Comparison of ENCODE assay signal across 21 cellular contexts in genomic region chr17:40355804-40356758, GRCh38. TPM values are rescaled to one million over a fixed set of nuclear protein-coding genes. Genes with fewer than 3 reads are reported as not detected.
DNase-seq lines count a peak whose midpoint lies in the region; ATAC-seq and TF ChIP-seq lines count a peak whose summit lies in the region.
"Had no signal": no experiment of that assay in that cellular context is flagged by ENCODE, and none has a peak within 500 bp of the region (broad histone marks: within the 10 kb centered on the region; RNA-seq: fewer than 3 reads in every experiment).

No MANE protein-coding gene starts in this region.

- H4K20me1 ChIP-seq in hepatocyte (ENCODE audit: insufficient read depth, poor library complexity, severe bottlenecking): peaks cover under 1% of the 10 kb centered on the region

- H3K9me3 Mint-ChIP-seq in nephron (no peaks in the 10 kb centered on the region), Caco-2 (ENCODE audit: unreplicated experiment) (no peaks in the 10 kb centered on the region)
- H3K9me3 Mint-ChIP-seq in activated T-cell treated with anti-CD3 and anti-CD28 coated beads, Interleukin-2, amount 50 U/mL, for 24 hours: no peaks in the 10 kb centered on the region
- H3K9me3 Mint-ChIP-seq: activated naive CD4-positive, alpha-beta T cell treated with anti-CD3 and anti-CD28 coated beads for 36 hours; CD8-positive, alpha-beta memory T cell; H9; IgD-negative memory B cell had no signal

- intact Hi-C loops in Panc1 (cut with micrococcal nuclease; ENCODE audit: unreplicated experiment) (loop anchor here (1.0 to 5.0 kb wide), 2 partner anchors 53 to 176 kb away; no protein-coding TSS in a partner anchor), Right ventricle myocardium superior (cut with DNase I) (loop anchor here (2.0 to 10.0 kb wide), 4 partner anchors 53 to 201 kb away; no protein-coding TSS in a partner anchor), stomach (cut with DNase I; ENCODE audit: low total_unique reads) (loop anchor here (2.0 kb wide), 1 partner anchor 53 kb away; no protein-coding TSS in a partner anchor), Caco-2 (cut with micrococcal nuclease; ENCODE audit: unreplicated experiment) (loop anchor here (1.0 to 10.0 kb wide), 2 partner anchors 53 to 151 kb away; no protein-coding TSS in a partner anchor)

- H3K9me2 ChIP-seq in hepatocyte (replicated peaks; ENCODE audit: insufficient read depth): no peaks in the 10 kb centered on the region

- TF ChIP-seq CTCF in Panc1 (IDR thresholded peaks at IDR 0.05): no peak
- no peak for TF ChIP-seq CTCF in nephron (IDR thresholded peaks at IDR 0.05; ENCODE audit: unreplicated experiment in 3 of 3)
- no peak for TF ChIP-seq CTCF in stomach (IDR thresholded peaks at IDR 0.05)
- TF ChIP-seq CTCF in hepatocyte (IDR thresholded peaks at IDR 0.05; ENCODE audit: poor library complexity): no peak
- TF ChIP-seq CTCF in Caco-2 (IDR thresholded peaks at IDR 0.05; ENCODE audit: insufficient read depth in 1 of 2, low read depth in 1 of 2, low read length in 1 of 2, severe bottlenecking in 1 of 2, unreplicated experiment in 1 of 2): no peak

- H3K79me2 ChIP-seq in hepatocyte: peaks cover under 1% of the 10 kb centered on the region

- H3K36me3 ChIP-seq in Panc1 (ENCODE audit: control insufficient read depth, insufficient read depth, low read length) (no peaks in the 10 kb centered on the region), stomach (peaks cover 45 to 58% (median 55%) of the 10 kb centered on the region in 4 donors), hepatocyte (replicated peaks; ENCODE audit: insufficient read depth, low read depth) (no peaks in the 10 kb centered on the region), Caco-2 (ENCODE audit: control insufficient read depth, insufficient read depth, low read length) (peaks cover 7% of the 10 kb centered on the region; the same call in 1 of the 2 replicates)

- ATAC-seq in Panc1 (no peak), Right ventricle myocardium superior (ENCODE audit: poor library complexity) (peak; percentile 23), GM19455 (IDR thresholded peaks at IDR 0.05; ENCODE audit: unreplicated experiment) (no peak)

- H3K27ac Mint-ChIP-seq in nephron (peak overlapping the region; percentile 66 to 83 (median 76)), Caco-2 (ENCODE audit: unreplicated experiment) (no peak overlapping the region)
- no peak overlapping the region for H3K27ac Mint-ChIP-seq in activated T-cell treated with anti-CD3 and anti-CD28 coated beads, Interleukin-2, amount 50 U/mL, for 24 hours
- H3K27ac Mint-ChIP-seq: activated naive CD4-positive, alpha-beta T cell treated with anti-CD3 and anti-CD28 coated beads for 36 hours had no signal

- H3K4me3 Mint-ChIP-seq in nephron: peak overlapping the region in 1 of 3 experiments; percentile 45
- H3K4me3 Mint-ChIP-seq in activated T-cell treated with anti-CD3 and anti-CD28 coated beads, Interleukin-2, amount 50 U/mL, for 24 hours: no peak overlapping the region
- no peak overlapping the region for H3K4me3 Mint-ChIP-seq in Caco-2 (ENCODE audit: unreplicated experiment)
- H3K4me3 Mint-ChIP-seq: activated naive CD4-positive, alpha-beta T cell treated with anti-CD3 and anti-CD28 coated beads for 36 hours; H9; IgD-negative memory B cell had no signal

- H3K4me1 Mint-ChIP-seq in nephron: peaks cover 57% of the 10 kb centered on the region
- peaks cover 30% of the 10 kb centered on the region for H3K4me1 Mint-ChIP-seq in activated T-cell treated with anti-CD3 and anti-CD28 coated beads, Interleukin-2, amount 50 U/mL, for 24 hours (ENCODE audit: low read depth)
- peaks cover 8% of the 10 kb centered on the region for H3K4me1 Mint-ChIP-seq in Caco-2 (ENCODE audit: low read depth, unreplicated experiment)

- CTCF ChIA-PET in Panc1 (lab: Charles Lee): interaction anchor here (0.6 to 6.8 kb wide), 2 partner anchors 25 to 51 kb away, joined by 4 to 81 read pairs; no protein-coding TSS in a partner anchor
- CTCF ChIA-PET in Caco-2 (lab: Charles Lee): interaction anchor here (0.6 to 2.4 kb wide), 10 partner anchors 11 to 1795 kb away, joined by 3 to 39 read pairs (median 8); no protein-coding TSS in a partner anchor

- no peak overlapping the region for H3K4me2 ChIP-seq in hepatocyte

- TSS peak; percentile 56 for BruUV-seq in Panc1 (replicated peaks; lab: Mats Ljungman, UMichigan)
- BruUV-seq in Caco-2 (replicated peaks; lab: Mats Ljungman, UMichigan): no TSS peak

- no peak overlapping the region for H2AFZ ChIP-seq in hepatocyte

- TF ChIP-seq EP300 in stomach (IDR thresholded peaks at IDR 0.05): no peak

- H3K27ac ChIP-seq in Panc1 (ENCODE audit: low read length): no peak overlapping the region
- peak overlapping the region in 3 of 5 donors; percentile 11 to 65 (median 32) for H3K27ac ChIP-seq in stomach
- no peak overlapping the region for H3K27ac ChIP-seq in hepatocyte

- H3K36me3 Mint-ChIP-seq in nephron (ENCODE audit: low read depth): peaks cover 30% of the 10 kb centered on the region
- peaks cover 51% of the 10 kb centered on the region for H3K36me3 Mint-ChIP-seq in activated T-cell treated with anti-CD3 and anti-CD28 coated beads, Interleukin-2, amount 50 U/mL, for 24 hours (ENCODE audit: low read depth)
- peaks cover 31% of the 10 kb centered on the region for H3K36me3 Mint-ChIP-seq in Caco-2 (ENCODE audit: insufficient read depth, unreplicated experiment)

- H3K4me1 ChIP-seq in Panc1 (ENCODE audit: control insufficient read depth, insufficient read depth, low read length) (peaks cover 32% of the 10 kb centered on the region), stomach (peaks cover 15 to 66% (median 37%) of the 10 kb centered on the region in 4 donors), hepatocyte (ENCODE audit: insufficient read depth) (peaks cover 15% of the 10 kb centered on the region), Caco-2 (no peaks in the 10 kb centered on the region)

- H3K4me3 ChIP-seq in Panc1 (ENCODE audit: low read depth in 2 of 2, low read length in 2 of 2) (no peak overlapping the region), stomach (no peak overlapping the region), hepatocyte (no peak overlapping the region), Caco-2 (ENCODE audit: low read depth, low read length) (no peak overlapping the region)
- H3K4me3 ChIP-seq: left lung, transverse colon had no signal

- H3K27me3 Mint-ChIP-seq in nephron (ENCODE audit: low read depth) (peaks cover 10% of the 10 kb centered on the region), Caco-2 (ENCODE audit: insufficient read depth, unreplicated experiment) (no peaks in the 10 kb centered on the region)
- H3K27me3 Mint-ChIP-seq in activated T-cell treated with anti-CD3 and anti-CD28 coated beads, Interleukin-2, amount 50 U/mL, for 24 hours: peaks cover 6% of the 10 kb centered on the region

- TF ChIP-seq POLR2A in stomach (IDR thresholded peaks at IDR 0.05): no peak

- H3K27me3 ChIP-seq in Panc1 (ENCODE audit: control insufficient read depth, insufficient read depth, low read length): no peaks in the 10 kb centered on the region
- H3K27me3 ChIP-seq in stomach: peaks cover 0 to 2% (median 0%) of the 10 kb centered on the region in 3 donors
- H3K27me3 ChIP-seq in hepatocyte: peaks cover 4% of the 10 kb centered on the region
- no peaks in the 10 kb centered on the region for H3K27me3 ChIP-seq in Caco-2 (replicated peaks; ENCODE audit: control insufficient read depth, insufficient read depth, low read length)
- H3K27me3 ChIP-seq: transverse colon had no signal

- DNase-seq in Panc1 (ENCODE audit: low read depth, low spot score) (no peak), Right ventricle myocardium superior (peak; percentile 72), stomach (no peak), hepatocyte (ENCODE audit: low spot score) (no peak), Caco-2 (no peak)
- no peak for DNase-seq in activated T-cell treated with anti-CD3 and anti-CD28 coated beads, Interleukin-2, amount 50 U/mL, for 24 hours
- DNase-seq: activated CD4-positive, alpha-beta T cell treated with anti-CD3 and anti-CD28 coated beads, Interleukin-2, amount 50 U/mL, for 4 hours; activated naive CD4-positive, alpha-beta T cell treated with anti-CD3 and anti-CD28 coated beads for 36 hours; activated T-cell treated with anti-CD3 and anti-CD28 coated beads for 4 hours; CD8-positive, alpha-beta memory T cell; DMS79 treated with DMSO at 0.1 percent for 48 hours; MM.1S; NCI-H1694 treated with DMSO at 0.1 percent for 48 hours; stimulated activated CD4-positive, alpha-beta T cell treated with anti-CD3 and anti-CD28 coated beads, Interleukin-12 subunit alpha, Interleukin-12 subunit beta, amount 100 ng/mL, for 4 hours; transverse colon had no signal

- 68 to 86% (median 78%) methylated on average over 19 to 33 of the region's 33 CpGs for WGBS in stomach, 5 donors
- WGBS in hepatocyte (ENCODE audit: low lambda C conversion rate, missing lambda C conversion rate): 85% methylated on average over 12 of the region's 33 CpGs

- H3K9me3 ChIP-seq in Panc1 (ENCODE audit: control insufficient read depth, insufficient read depth, low read depth, low read length) (no peaks in the 10 kb centered on the region), stomach (no peaks in the 10 kb centered on the region), hepatocyte (ENCODE audit: low read depth) (no peaks in the 10 kb centered on the region), Caco-2 (no peaks in the 10 kb centered on the region)
- H3K9me3 ChIP-seq: left lung, transverse colon had no signal

- POLR2A ChIA-PET in Panc1 (lab: Charles Lee) (no interaction called here), Caco-2 (lab: Charles Lee) (no interaction called here)

- in situ Hi-C loops in Panc1 (cut with HindIII; ENCODE audit: low pct_unique_long_range_greater_than_20kb, low sequenced_read_pairs): no loop called here

RNA-seq across cellular contexts. Expression of gene GJD3, which starts 8.5 kb away (rescaled TPM):
- 0.33 TPM for total RNA-seq in Panc1 (2021; ENCODE audit: unreplicated experiment)
- polyA plus RNA-seq in Panc1 (2012; ENCODE audit: insufficient read length): 5.8 TPM
- total RNA-seq in Right ventricle myocardium superior: 1.3 TPM
- total RNA-seq in stomach: 1 to 10 TPM in 1 of 5 donors, under 1 TPM in 1, not detected in 3; 0.55 to 1.2 TPM
- polyA plus RNA-seq in stomach: not detected
- 0.47 TPM in 1 of 2 replicates, not detected in the other for total RNA-seq in hepatocyte
- 3.3 and 3.8 TPM in 2 replicates for polyA plus RNA-seq in hepatocyte
- not detected in 2 replicates for total RNA-seq in Caco-2 (2022)
- total RNA-seq: activated naive CD4-positive, alpha-beta T cell treated with anti-CD3 and anti-CD28 coated beads for 36 hours; H9; myocyte; transverse colon had no signal
- polyA plus RNA-seq: IgD-negative memory B cell had no signal

RNA-seq across cellular contexts. Expression of gene RARA, which starts 47.1 kb away (rescaled TPM):
- total RNA-seq in Panc1 (2021; ENCODE audit: unreplicated experiment) (55.6 TPM), Right ventricle myocardium superior (15.8 TPM), stomach (10 to 100 TPM; 14.3 to 40.8 (median 24.6) TPM), hepatocyte (19.2 and 30.0 TPM in 2 replicates), Caco-2 (2022) (26.6 and 27.6 TPM in 2 replicates)
- 59.9 TPM for polyA plus RNA-seq in Panc1 (2012; ENCODE audit: insufficient read length)
- polyA plus RNA-seq in stomach (10 to 100 TPM; 11.2 to 20.0 (median 17.1) TPM), hepatocyte (33.1 and 34.4 TPM in 2 replicates)

Comparison
In these comparisons a context has a peak if more than half of its experiments do, and no peak if none do; other contexts are left out.
1. H3K27ac ChIP-seq: peak in stomach (3 of 5); none in Panc1 (single experiment) and hepatocyte (single experiment).
2. H3K27ac Mint-ChIP-seq: peak in nephron (3 of 3); none in activated T-cell treated with anti-CD3 and anti-CD28 coated beads, Interleukin-2, amount 50 U/mL, for 24 hours (single experiment) and Caco-2 (single experiment).